ENCODE assay signal across 2 cellular contexts in genomic region chr11:76668362-76669155, GRCh38.
A peak's percentile ranks its signal among the peaks of the same experiment; 100 is the strongest.
TF ChIP-seq lines count a peak whose summit lies in the region.

No MANE protein-coding gene starts in this region.

TF ChIP-seq in liver, 16 proteins besides CTCF, POLR2A, EP300 and RAD21:
- no peak for TF ChIP-seq ZBTB33 (IDR thresholded peaks at IDR 0.05)
- no peak for TF ChIP-seq HNF4G (IDR thresholded peaks at IDR 0.05)
- no peak for TF ChIP-seq RXRA (IDR thresholded peaks at IDR 0.05)
- no peak for TF ChIP-seq MAX (IDR thresholded peaks at IDR 0.05)
- no peak for TF ChIP-seq GABPA (IDR thresholded peaks at IDR 0.05 in 1 of 2, conservative IDR thresholded peaks at IDR 0.05 in 1 of 2)
- TF ChIP-seq NR2F2 (IDR thresholded peaks at IDR 0.05): peak; percentile 19
- TF ChIP-seq REST (IDR thresholded peaks at IDR 0.05): no peak

TF ChIP-seq in HepG2, 621 proteins besides CTCF, POLR2A, EP300 and RAD21 (continued from another document):
- no peak for TF ChIP-seq ZBTB3 (CRISPR knock-in tag; IDR thresholded peaks at IDR 0.05; ENCODE audit: borderline replicate concordance, low read depth)
- TF ChIP-seq ZNF451 (CRISPR knock-in tag; IDR thresholded peaks at IDR 0.05): no peak
- no peak for TF ChIP-seq ZNF768 (CRISPR knock-in tag; IDR thresholded peaks at IDR 0.05)
- no peak for TF ChIP-seq ZBTB8A (CRISPR knock-in tag; IDR thresholded peaks at IDR 0.05; ENCODE audit: borderline replicate concordance, low read depth)
TF ChIP-seq in HepG2: peak in this region for 0.
